Comparison of ENCODE assay signal across 30 cellular contexts in the genomic region with DNA sequence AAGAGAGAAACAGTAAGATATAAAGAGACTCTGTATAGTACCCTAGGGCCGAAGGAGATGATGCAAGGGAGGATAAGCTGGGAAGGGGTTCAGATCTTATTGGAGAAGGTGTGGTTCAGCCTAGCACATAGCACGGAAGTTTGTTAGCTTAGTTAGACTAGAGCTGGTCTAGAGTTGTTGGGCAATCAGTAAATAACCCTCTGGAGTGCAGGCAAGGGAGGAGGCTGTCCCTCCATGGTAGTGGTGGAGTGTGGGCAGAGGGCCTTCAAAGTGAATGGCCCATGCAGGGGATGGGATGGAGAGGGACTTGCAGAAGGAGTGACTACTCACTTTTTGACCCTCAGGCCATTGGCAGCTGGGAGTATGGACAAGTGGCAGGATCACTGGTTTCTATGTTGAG.
"Had no signal": no experiment of that assay in that cellular context is flagged by ENCODE, and none has a peak within 500 bp of the region (broad histone marks: within the 10 kb centered on the region; RNA-seq: fewer than 3 reads in every experiment).

No MANE protein-coding gene starts in this region.

- H3K4me1 ChIP-seq: parathyroid adenoma, right atrium auricular region had no signal

- ATAC-seq: activated CD4-positive, CD25-positive, alpha-beta regulatory T cell treated with anti-CD3 and anti-CD28 coated beads, Interleukin-2, amount 50 U/mL, for 24 hours; gastroesophageal sphincter; naive thymus-derived CD8-positive, alpha-beta T cell had no signal

- H3K9me3 ChIP-seq: gastroesophageal sphincter had no signal

- H3K4me3 ChIP-seq: coronary artery, dorsolateral prefrontal cortex, gastroesophageal sphincter, neural progenitor cell, right atrium auricular region, spleen had no signal

- H3K27ac ChIP-seq: brain microvascular endothelial cell, coronary artery, dorsolateral prefrontal cortex, gastroesophageal sphincter, neural progenitor cell, parathyroid adenoma, right atrium auricular region, spleen, VCaP had no signal

- H3K9me3 Mint-ChIP-seq: memory B cell had no signal

- DNase-seq: activated CD4-positive, alpha-beta T cell treated with anti-CD3 and anti-CD28 coated beads for 48 hours; activated CD4-positive, alpha-beta T cell treated with anti-CD3 and anti-CD28 coated beads, Interleukin-2, amount 50 U/mL, for 48 hours; activated CD8-positive, alpha-beta memory T cell treated with anti-CD3 and anti-CD28 coated beads for 24 hours; activated effector memory CD4-positive, alpha-beta T cell treated with anti-CD3 and anti-CD28 coated beads, Interleukin-2, amount 50 U/mL, for 16 hours; activated naive CD4-positive, alpha-beta T cell treated with anti-CD3 and anti-CD28 coated beads, Interleukin-2, amount 50 U/mL, for 16 hours; amniotic stem cell; brain microvascular endothelial cell; dorsolateral prefrontal cortex; effector memory CD4-positive, alpha-beta T cell; head of caudate nucleus; hippocampal formation; kidney glomerular epithelial cell; midbrain; naive thymus-derived CD8-positive, alpha-beta T cell; occipital lobe; spleen; stimulated activated CD4-positive, alpha-beta T cell treated with anti-CD3 and anti-CD28 coated beads, Interleukin-2, amount 100 ng/mL, for 48 hours; substantia nigra; SW 1271; T-helper 9 cell had no signal

- H3K27ac Mint-ChIP-seq: memory B cell; neural progenitor cell; stimulated activated naive CD8-positive, alpha-beta T cell treated with anti-CD3 and anti-CD28 coated beads, Interleukin-15, Interleukin-2, amounts not matched to agents 100 ng/mL and 50 ng/mL, for 24 hours; T-helper 1 cell treated with Interleukin-12 subunit alpha and Interleukin-12 subunit beta and Interleukin-4 antibody, amounts not matched to agents 30 μg/mL and 1 μg/mL, for 36 hours had no signal

- H3K27me3 ChIP-seq: brain microvascular endothelial cell, dorsolateral prefrontal cortex, gastroesophageal sphincter, neural progenitor cell, right atrium auricular region, spleen had no signal

- H3K27me3 Mint-ChIP-seq: memory B cell; naive thymus-derived CD8-positive, alpha-beta T cell; stimulated activated naive CD8-positive, alpha-beta T cell treated with anti-CD3 and anti-CD28 coated beads, Interleukin-15, Interleukin-2, amounts not matched to agents 100 ng/mL and 50 ng/mL, for 24 hours had no signal

- H3K36me3 ChIP-seq: brain microvascular endothelial cell, gastroesophageal sphincter, right atrium auricular region had no signal

- H3K4me3 Mint-ChIP-seq: memory B cell; naive thymus-derived CD8-positive, alpha-beta T cell; neural progenitor cell; stimulated activated naive CD8-positive, alpha-beta T cell treated with anti-CD3 and anti-CD28 coated beads, Interleukin-15, Interleukin-2, amounts not matched to agents 100 ng/mL and 50 ng/mL, for 24 hours; T-helper 1 cell treated with Interleukin-12 subunit alpha and Interleukin-12 subunit beta and Interleukin-4 antibody, amounts not matched to agents 30 μg/mL and 1 μg/mL, for 36 hours had no signal
